Comparison of ENCODE assay signal across 1 cellular context in the genomic region with DNA sequence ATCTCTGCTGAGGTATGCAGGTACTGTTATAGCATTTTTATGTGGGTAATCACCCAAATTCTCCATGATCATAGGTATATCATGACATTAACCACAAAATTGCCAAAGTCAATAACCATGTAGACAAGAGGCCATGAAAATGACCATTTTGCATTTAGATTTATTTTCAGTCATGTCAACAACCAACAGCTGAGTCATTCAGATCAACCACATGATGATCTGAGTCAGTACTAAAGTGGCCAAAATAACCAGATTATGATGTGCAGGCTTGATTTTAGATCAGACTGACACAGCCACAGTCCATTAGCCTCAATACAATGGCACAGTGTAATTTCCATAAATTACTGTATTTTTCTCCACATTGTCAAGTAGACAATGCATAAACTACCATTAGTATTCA.
TF ChIP-seq lines count a peak whose summit lies in the region.

No MANE protein-coding gene starts in this region.

TF ChIP-seq in GM12878, 131 proteins besides CTCF, POLR2A, EP300 and RAD21 (continued from another document):
- TF ChIP-seq, protein P1, sequence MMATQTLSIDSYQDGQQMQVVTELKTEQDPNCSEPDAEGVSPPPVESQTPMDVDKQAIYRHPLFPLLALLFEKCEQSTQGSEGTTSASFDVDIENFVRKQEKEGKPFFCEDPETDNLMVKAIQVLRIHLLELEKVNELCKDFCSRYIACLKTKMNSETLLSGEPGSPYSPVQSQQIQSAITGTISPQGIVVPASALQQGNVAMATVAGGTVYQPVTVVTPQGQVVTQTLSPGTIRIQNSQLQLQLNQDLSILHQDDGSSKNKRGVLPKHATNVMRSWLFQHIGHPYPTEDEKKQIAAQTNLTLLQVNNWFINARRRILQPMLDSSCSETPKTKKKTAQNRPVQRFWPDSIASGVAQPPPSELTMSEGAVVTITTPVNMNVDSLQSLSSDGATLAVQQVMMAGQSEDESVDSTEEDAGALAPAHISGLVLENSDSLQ (IDR thresholded peaks at IDR 0.05) = peak; percentile 82
- TF ChIP-seq, protein P2, sequence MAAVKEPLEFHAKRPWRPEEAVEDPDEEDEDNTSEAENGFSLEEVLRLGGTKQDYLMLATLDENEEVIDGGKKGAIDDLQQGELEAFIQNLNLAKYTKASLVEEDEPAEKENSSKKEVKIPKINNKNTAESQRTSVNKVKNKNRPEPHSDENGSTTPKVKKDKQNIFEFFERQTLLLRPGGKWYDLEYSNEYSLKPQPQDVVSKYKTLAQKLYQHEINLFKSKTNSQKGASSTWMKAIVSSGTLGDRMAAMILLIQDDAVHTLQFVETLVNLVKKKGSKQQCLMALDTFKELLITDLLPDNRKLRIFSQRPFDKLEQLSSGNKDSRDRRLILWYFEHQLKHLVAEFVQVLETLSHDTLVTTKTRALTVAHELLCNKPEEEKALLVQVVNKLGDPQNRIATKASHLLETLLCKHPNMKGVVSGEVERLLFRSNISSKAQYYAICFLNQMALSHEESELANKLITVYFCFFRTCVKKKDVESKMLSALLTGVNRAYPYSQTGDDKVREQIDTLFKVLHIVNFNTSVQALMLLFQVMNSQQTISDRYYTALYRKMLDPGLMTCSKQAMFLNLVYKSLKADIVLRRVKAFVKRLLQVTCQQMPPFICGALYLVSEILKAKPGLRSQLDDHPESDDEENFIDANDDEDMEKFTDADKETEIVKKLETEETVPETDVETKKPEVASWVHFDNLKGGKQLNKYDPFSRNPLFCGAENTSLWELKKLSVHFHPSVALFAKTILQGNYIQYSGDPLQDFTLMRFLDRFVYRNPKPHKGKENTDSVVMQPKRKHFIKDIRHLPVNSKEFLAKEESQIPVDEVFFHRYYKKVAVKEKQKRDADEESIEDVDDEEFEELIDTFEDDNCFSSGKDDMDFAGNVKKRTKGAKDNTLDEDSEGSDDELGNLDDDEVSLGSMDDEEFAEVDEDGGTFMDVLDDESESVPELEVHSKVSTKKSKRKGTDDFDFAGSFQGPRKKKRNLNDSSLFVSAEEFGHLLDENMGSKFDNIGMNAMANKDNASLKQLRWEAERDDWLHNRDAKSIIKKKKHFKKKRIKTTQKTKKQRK (IDR thresholded peaks at IDR 0.05; ENCODE audit: low read depth, low read length) = no peak
- TF ChIP-seq RBBP5 (conservative IDR thresholded peaks at IDR 0.05) (no peak), CBFB (IDR thresholded peaks at IDR 0.05; ENCODE audit: low read depth) (peak; percentile 74), SMARCA5 (IDR thresholded peaks at IDR 0.05) (no peak), RUNX3 (IDR thresholded peaks at IDR 0.05; ENCODE audit: low read length) (peak; percentile 98), CREB1 (IDR thresholded peaks at IDR 0.05; ENCODE audit: low read depth) (no peak), NFIC (IDR thresholded peaks at IDR 0.05; ENCODE audit: low read depth, low read length) (peak; percentile 91), NR2C2 (IDR thresholded peaks at IDR 0.05; ENCODE audit: borderline replicate concordance, control insufficient read depth, insufficient read length, low read depth) (no peak), STAT1 (conservative IDR thresholded peaks at IDR 0.05) (no peak), WRNIP1 (IDR thresholded peaks at IDR 0.05; ENCODE audit: borderline replicate concordance, low read depth, low read length) (no peak), TBL1XR1 (IDR thresholded peaks at IDR 0.05; ENCODE audit: low read depth, low read length) (peak; percentile 72; the same call in 1 of the 2 replicates), SIX5 (IDR thresholded peaks at IDR 0.05; ENCODE audit: low read depth, low read length, severe bottlenecking) (no peak), BMI1 (IDR thresholded peaks at IDR 0.05; ENCODE audit: borderline replicate concordance) (0 out of 2 replicates have a peak, but pooled peaks have one; percentile 35), POLR2AphosphoS5 (IDR thresholded peaks at IDR 0.05; ENCODE audit: low read length) (no peak), HDAC2 (IDR thresholded peaks at IDR 0.05) (no peak)
- TF ChIP-seq, protein P3, sequence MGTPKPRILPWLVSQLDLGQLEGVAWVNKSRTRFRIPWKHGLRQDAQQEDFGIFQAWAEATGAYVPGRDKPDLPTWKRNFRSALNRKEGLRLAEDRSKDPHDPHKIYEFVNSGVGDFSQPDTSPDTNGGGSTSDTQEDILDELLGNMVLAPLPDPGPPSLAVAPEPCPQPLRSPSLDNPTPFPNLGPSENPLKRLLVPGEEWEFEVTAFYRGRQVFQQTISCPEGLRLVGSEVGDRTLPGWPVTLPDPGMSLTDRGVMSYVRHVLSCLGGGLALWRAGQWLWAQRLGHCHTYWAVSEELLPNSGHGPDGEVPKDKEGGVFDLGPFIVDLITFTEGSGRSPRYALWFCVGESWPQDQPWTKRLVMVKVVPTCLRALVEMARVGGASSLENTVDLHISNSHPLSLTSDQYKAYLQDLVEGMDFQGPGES (IDR thresholded peaks at IDR 0.05) = no peak
- TF ChIP-seq, protein P4, sequence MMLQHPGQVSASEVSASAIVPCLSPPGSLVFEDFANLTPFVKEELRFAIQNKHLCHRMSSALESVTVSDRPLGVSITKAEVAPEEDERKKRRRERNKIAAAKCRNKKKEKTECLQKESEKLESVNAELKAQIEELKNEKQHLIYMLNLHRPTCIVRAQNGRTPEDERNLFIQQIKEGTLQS (IDR thresholded peaks at IDR 0.05; ENCODE audit: borderline replicate concordance, extremely low read depth, low read depth, low read length) = no peak
